In genomic region chr3:88671594-88671993, GRCh38 we compare ENCODE assay signal across 17 cellular contexts.
A peak's percentile ranks its signal among the peaks of the same experiment; 100 is the strongest.
DNase-seq lines count a peak whose midpoint lies in the region; ATAC-seq and TF ChIP-seq lines count a peak whose summit lies in the region.
"Had no signal": no experiment of that assay in that cellular context is flagged by ENCODE, and none has a peak within 500 bp of the region (broad histone marks: within the 10 kb centered on the region; RNA-seq: fewer than 3 reads in every experiment).

No MANE protein-coding gene starts in this region.

- intact Hi-C loops in lower lobe of right lung (cut with DNase I), result no loop called here

- no peaks in the 10 kb centered on the region for H3K4me1 Mint-ChIP-seq in endodermal cell
- H3K4me1 Mint-ChIP-seq: B cell had no signal

- H3K27me3 Mint-ChIP-seq in endodermal cell (ENCODE audit: insufficient read depth), result no peaks in the 10 kb centered on the region
- H3K27me3 Mint-ChIP-seq: B cell; CD4-positive, alpha-beta T cell had no signal

- no peaks in the 10 kb centered on the region for H3K27me3 ChIP-seq in endodermal cell (ENCODE audit: control insufficient read depth, insufficient read depth, low read length, poor library complexity, severe bottlenecking)
- H3K27me3 ChIP-seq in lower lobe of right lung (ENCODE audit: low read depth), result no peaks in the 10 kb centered on the region
- H3K27me3 ChIP-seq: BLaER1 treated with 17β-estradiol and CSF1 and Interleukin-3, amounts not matched to agents 10 nM and 100 nM had no signal

- H3K4me1 ChIP-seq in endodermal cell (ENCODE audit: control insufficient read depth, insufficient read depth, low read length) (no peaks in the 10 kb centered on the region), lower lobe of right lung (no peaks in the 10 kb centered on the region)
- H3K4me1 ChIP-seq: A549; BLaER1 treated with 17β-estradiol and CSF1 and Interleukin-3, amounts not matched to agents 10 nM and 100 nM; Caco-2 had no signal

- H3K4me3 ChIP-seq in endodermal cell (ENCODE audit: low read length) (no peak overlapping the region), lower lobe of right lung (no peak overlapping the region)
- H3K4me3 ChIP-seq: A549; BLaER1 treated with 17β-estradiol and CSF1 and Interleukin-3, amounts not matched to agents 10 nM and 100 nM had no signal

- no peak for ATAC-seq in lower lobe of right lung
- ATAC-seq: A549; CD8-positive, alpha-beta T cell had no signal

- H3K27ac ChIP-seq in endodermal cell (ENCODE audit: low read depth, low read length) (peak overlapping the region; percentile 14), lower lobe of right lung (no peak overlapping the region)
- H3K27ac ChIP-seq: 22Rv1; A549; BLaER1 treated with 17β-estradiol and CSF1 and Interleukin-3, amounts not matched to agents 10 nM and 100 nM; C4-2B had no signal

- H3K4me3 Mint-ChIP-seq in endodermal cell, result no peak overlapping the region
- H3K4me3 Mint-ChIP-seq: B cell; CD4-positive, alpha-beta T cell; CD8-positive, alpha-beta T cell had no signal

- WGBS in endodermal cell (ENCODE audit: insufficient coverage in 1 of 2, insufficient read length in 1 of 2), 2 experiments, result 92 to 93% methylated on average over 2 to 3 of the region's 3 CpGs

- H3K27ac Mint-ChIP-seq in endodermal cell, result no peak overlapping the region
- H3K27ac Mint-ChIP-seq: B cell; CD4-positive, alpha-beta T cell; CD8-positive, alpha-beta T cell had no signal

- no peaks in the 10 kb centered on the region for H3K9me3 Mint-ChIP-seq in endodermal cell

- H3K36me3 Mint-ChIP-seq in endodermal cell (ENCODE audit: low read depth), result no peaks in the 10 kb centered on the region
- H3K36me3 Mint-ChIP-seq: CD8-positive, alpha-beta T cell had no signal

- H3K9ac ChIP-seq in endodermal cell (ENCODE audit: extremely low read depth, low read length, poor library complexity, severe bottlenecking), result no peak overlapping the region
- H3K9ac ChIP-seq: BLaER1 treated with 17β-estradiol and CSF1 and Interleukin-3, amounts not matched to agents 10 nM and 100 nM had no signal

- DNase-seq in NCI-H1417 (lab: John Stamatoyannopoulos, UW) (peak in 2 of 3 experiments; percentile 28 to 83), NCI-H1417 treated with DMSO at 0.1 percent for 48 hours (lab: John Stamatoyannopoulos, UW) (no peak), endodermal cell (no peak), retina (peak; percentile 32), lower lobe of right lung (no peak)
- DNase-seq: AML-193; Caco-2; Calu3; CD4-positive, alpha-beta T cell; CD8-positive, alpha-beta T cell; DMS79 treated with DMSO at 0.1 percent for 48 hours; GF-D8 had no signal

- TF ChIP-seq CTCF in endodermal cell (conservative IDR thresholded peaks at IDR 0.05) (no peak), lower lobe of right lung (IDR thresholded peaks at IDR 0.05) (no peak)

- H3K9me3 ChIP-seq in endodermal cell (ENCODE audit: control insufficient read depth, low read length) (no peaks in the 10 kb centered on the region), lower lobe of right lung (no peaks in the 10 kb centered on the region)
- H3K9me3 ChIP-seq: A549; BLaER1 treated with 17β-estradiol and CSF1 and Interleukin-3, amounts not matched to agents 10 nM and 100 nM; Caco-2 had no signal

- H3K36me3 ChIP-seq in endodermal cell (ENCODE audit: control insufficient read depth, insufficient read depth, low read length), result no peaks in the 10 kb centered on the region
- no peaks in the 10 kb centered on the region for H3K36me3 ChIP-seq in lower lobe of right lung
- H3K36me3 ChIP-seq: BLaER1 treated with 17β-estradiol and CSF1 and Interleukin-3, amounts not matched to agents 10 nM and 100 nM had no signal

Comparison
In these comparisons a context has a peak if more than half of its experiments do, and no peak if none do; other contexts are left out.
1. DNase-seq: peak in NCI-H1417 (2 of 3) and retina (single experiment); none in NCI-H1417 treated with DMSO at 0.1 percent for 48 hours (single experiment), endodermal cell (single experiment) and lower lobe of right lung (single experiment).